Comparison of ENCODE assay signal across 11 cellular contexts in the genomic region with DNA sequence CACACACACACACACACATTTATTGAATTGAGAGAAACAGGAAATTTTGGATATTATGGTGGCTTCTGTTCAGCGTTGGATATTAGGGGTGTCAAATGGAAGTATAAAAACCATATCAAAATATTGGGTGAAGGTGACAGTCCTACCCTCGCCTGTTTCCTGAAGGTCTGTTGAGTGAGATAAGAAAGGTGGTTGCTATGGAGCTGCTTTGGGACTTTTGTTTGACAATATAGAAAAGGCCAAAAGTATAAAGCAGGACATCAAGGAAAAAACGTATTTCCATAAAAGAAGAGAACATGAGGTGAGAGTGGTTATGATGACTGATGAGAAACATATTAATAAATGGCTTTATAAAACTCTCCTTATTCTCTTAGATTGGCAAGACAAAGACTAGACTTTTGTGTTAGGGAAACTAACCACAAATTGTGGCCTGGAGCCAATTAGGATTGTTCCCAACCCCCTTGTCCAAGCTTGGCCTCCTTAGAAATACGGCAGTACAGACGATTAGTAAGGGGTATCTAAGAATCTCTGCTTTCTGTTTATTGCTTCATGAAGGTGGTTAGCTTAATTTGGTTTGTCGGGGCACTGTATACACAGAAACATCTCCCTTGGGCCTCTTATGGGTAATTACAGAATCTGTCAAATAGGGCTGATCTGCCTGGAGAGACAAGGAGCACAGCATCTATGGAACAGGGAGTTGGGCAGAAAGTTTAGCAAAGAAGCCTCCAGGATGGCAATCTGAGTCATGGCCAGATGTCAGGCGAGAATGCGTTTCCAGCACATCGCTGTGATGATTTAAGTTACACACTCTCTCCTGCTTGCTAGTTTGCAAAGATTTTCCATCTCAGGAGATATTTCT.
DNase-seq lines count a peak whose midpoint lies in the region; TF ChIP-seq lines count a peak whose summit lies in the region.
"Had no signal": no experiment of that assay in that cellular context is flagged by ENCODE, and none has a peak within 500 bp of the region (broad histone marks: within the 10 kb centered on the region; RNA-seq: fewer than 3 reads in every experiment).

No MANE protein-coding gene starts in this region.

- H3K9me3 ChIP-seq in breast epithelium = no peaks in the 10 kb centered on the region
- no peaks in the 10 kb centered on the region for H3K9me3 ChIP-seq in testis

- no peak for TF ChIP-seq POLR2A in breast epithelium (IDR thresholded peaks at IDR 0.05)
- TF ChIP-seq POLR2A in testis (IDR thresholded peaks at IDR 0.05) = no peak

- H3K4me3 ChIP-seq in breast epithelium (peak overlapping the region in 1 of 3 donors; percentile 0), testis (no peak overlapping the region)

- no peaks in the 10 kb centered on the region for H3K27me3 ChIP-seq in breast epithelium
- H3K27me3 ChIP-seq in testis = no peaks in the 10 kb centered on the region

- 56 to 61% methylated on average over 9 of the region's 9 CpGs for WGBS in testis, 2 donors

- H3K27ac ChIP-seq in breast epithelium (peak overlapping the region; percentile 60 to 80), testis (peak overlapping the region; percentile 5 to 73)

- DNase-seq in M059J (ENCODE audit: low read depth) = peak; percentile 44
- no peak for DNase-seq in breast epithelium (ENCODE audit: low spot score in 2 of 2)
- DNase-seq in iris pigment epithelial cell (ENCODE audit: low read depth) = peak; percentile 83
- DNase-seq in testis = no peak
- DNase-seq in stimulated activated CD4-positive, alpha-beta T cell treated with anti-CD3 and anti-CD28 coated beads, Interleukin-12 subunit alpha, Interleukin-12 subunit beta, amount 100 ng/mL, for 4 hours = no peak
- no peak for DNase-seq in central memory CD4-positive, alpha-beta T cell
- no peak for DNase-seq in activated naive CD4-positive, alpha-beta T cell (lab: John Stamatoyannopoulos, UW)
- no peak for DNase-seq in activated CD8-positive, alpha-beta memory T cell treated with anti-CD3 and anti-CD28 coated beads, Interleukin-2, amount 50 U/mL, for 4 hours
- DNase-seq: Calu3; NCI-H446; stimulated activated CD4-positive, alpha-beta T cell treated with anti-CD3 and anti-CD28 coated beads, Interleukin-4, amount 100 ng/mL, for 24 hours had no signal

- H3K4me1 ChIP-seq in breast epithelium = peaks cover under 1 to 3% of the 10 kb centered on the region in 2 donors
- peaks cover 15% of the 10 kb centered on the region for H3K4me1 ChIP-seq in testis

- intact Hi-C loops in breast epithelium (cut with DNase I; ENCODE audit: low total_unique reads) (no loop called here), testis (cut with DNase I; ENCODE audit: low total_unique reads) (loop anchor here (10.0 kb wide), 1 partner anchor 97 kb away; no protein-coding TSS in a partner anchor)

- H3K36me3 ChIP-seq in breast epithelium = no peaks in the 10 kb centered on the region
- H3K36me3 ChIP-seq in testis (ENCODE audit: low read depth, missing control alignments) = no peaks in the 10 kb centered on the region

- TF ChIP-seq CTCF in breast epithelium (IDR thresholded peaks at IDR 0.05) = no peak
- TF ChIP-seq CTCF in testis (IDR thresholded peaks at IDR 0.05) = no peak

Comparison
In these comparisons a context has a peak if more than half of its experiments do, and no peak if none do; other contexts are left out.
1. DNase-seq: peak in M059J (single experiment) and iris pigment epithelial cell (single experiment); none in breast epithelium (0 of 2), testis (single experiment), stimulated activated CD4-positive, alpha-beta T cell treated with anti-CD3 and anti-CD28 coated beads, Interleukin-12 subunit alpha, Interleukin-12 subunit beta, amount 100 ng/mL, for 4 hours (single experiment), central memory CD4-positive, alpha-beta T cell (single experiment), activated naive CD4-positive, alpha-beta T cell (0 of 4) and activated CD8-positive, alpha-beta memory T cell treated with anti-CD3 and anti-CD28 coated beads, Interleukin-2, amount 50 U/mL, for 4 hours (single experiment).